In genomic region chr3:37245003-37245402, GRCh38 we compare ENCODE assay signal across 9 cellular contexts. TPM values are rescaled to one million over a fixed set of nuclear protein-coding genes. Genes with fewer than 3 reads are reported as not detected.
DNase-seq lines count a peak whose midpoint lies in the region; ATAC-seq and TF ChIP-seq lines count a peak whose summit lies in the region.
"Had no signal": no experiment of that assay in that cellular context is flagged by ENCODE, and none has a peak within 500 bp of the region (broad histone marks: within the 10 kb centered on the region; RNA-seq: fewer than 3 reads in every experiment).

No MANE protein-coding gene starts in this region.

- H3K27me3 ChIP-seq in fibroblast of lung (ENCODE audit: control insufficient read depth, insufficient read depth, low read length) (no peaks in the 10 kb centered on the region), rectal smooth muscle tissue (ENCODE audit: control insufficient read depth, insufficient read depth, low read length) (no peaks in the 10 kb centered on the region)

- H3K4me2 ChIP-seq in OCI-LY7 (ENCODE audit: low read length) (peak overlapping the region; percentile 97), fibroblast of lung (ENCODE audit: extremely low read depth, insufficient read depth, low read length) (peak overlapping the region; percentile 92)

- no TSS peak for BruUV-seq in OCI-LY7 (replicated peaks; lab: Mats Ljungman, UMichigan)

- no peak overlapping the region for H2AFZ ChIP-seq in OCI-LY7 (ENCODE audit: low read length)
- H2AFZ ChIP-seq in fibroblast of lung (ENCODE audit: low read length), result no peak overlapping the region

- DNase-seq in GM12864 (ENCODE audit: low read depth), result no peak
- no peak for DNase-seq in OCI-LY7 (ENCODE audit: low spot score)
- DNase-seq in fibroblast of lung (ENCODE audit: low read depth in 2 of 2), result no peak
- no peak for DNase-seq in stimulated activated CD4-positive, alpha-beta T cell treated with anti-CD3 and anti-CD28 coated beads, Interleukin-2, amount 100 ng/mL, for 24 hours
- no peak for DNase-seq in NCI-H226
- DNase-seq: midbrain; stimulated activated naive CD8-positive, alpha-beta T cell treated with anti-CD3 and anti-CD28 coated beads, Interleukin-15, Interleukin-2, amounts not matched to agents 100 U/mL and 50 U/mL, for 24 hours had no signal

- no peak for ATAC-seq in HG02678 (IDR thresholded peaks at IDR 0.05; ENCODE audit: unreplicated experiment)
- ATAC-seq: stimulated activated naive CD8-positive, alpha-beta T cell treated with anti-CD3 and anti-CD28 coated beads, Interleukin-15, Interleukin-2, amounts not matched to agents 100 U/mL and 50 U/mL, for 24 hours had no signal

- CTCF ChIA-PET in OCI-LY7 (lab: Charles Lee; ENCODE audit: unreplicated experiment), result no interaction called here

- no peaks in the 10 kb centered on the region for H3K9me2 ChIP-seq in OCI-LY7 (ENCODE audit: insufficient read depth, low read length)

- H3K36me3 ChIP-seq in OCI-LY7 (ENCODE audit: insufficient read depth, low read length) (peaks cover 6% of the 10 kb centered on the region; the same call in 1 of the 2 replicates), fibroblast of lung (ENCODE audit: control insufficient read depth, insufficient read depth, low read length) (no peaks in the 10 kb centered on the region), rectal smooth muscle tissue (ENCODE audit: control insufficient read depth, insufficient read depth, low read length) (no peaks in the 10 kb centered on the region)

- H3K9ac ChIP-seq in fibroblast of lung (ENCODE audit: insufficient read depth, low read length) (no peak overlapping the region), rectal smooth muscle tissue (ENCODE audit: low read length) (no peak overlapping the region)

- H3K4me1 ChIP-seq in OCI-LY7 (ENCODE audit: insufficient read depth, low read length, poor library complexity, severe bottlenecking) (peaks cover 22% of the 10 kb centered on the region), fibroblast of lung (ENCODE audit: control insufficient read depth, extremely low read depth, insufficient read depth, low read length) (peaks cover 2% of the 10 kb centered on the region), rectal smooth muscle tissue (ENCODE audit: control insufficient read depth, insufficient read depth, low read length) (peaks cover 15% of the 10 kb centered on the region)

- no peak for TF ChIP-seq CTCF in GM12864 (IDR thresholded peaks at IDR 0.05; ENCODE audit: low read depth, low read length, missing control alignments)
- no peak for TF ChIP-seq CTCF in OCI-LY7 (conservative IDR thresholded peaks at IDR 0.05; ENCODE audit: low read length)
- TF ChIP-seq CTCF in fibroblast of lung (conservative IDR thresholded peaks at IDR 0.05 in 1 of 2, IDR thresholded peaks at IDR 0.05 in 1 of 2; ENCODE audit: low read depth in 1 of 2, low read length in 2 of 2), result no peak

- H3K27ac ChIP-seq in OCI-LY7 (ENCODE audit: low read depth, low read length, poor library complexity, severe bottlenecking) (no peak overlapping the region), fibroblast of lung (ENCODE audit: insufficient read depth, low read length) (peak overlapping the region; percentile 98), rectal smooth muscle tissue (ENCODE audit: low read depth, low read length) (no peak overlapping the region)

- H3K9me3 ChIP-seq in OCI-LY7 (ENCODE audit: low read length) (no peaks in the 10 kb centered on the region), fibroblast of lung (ENCODE audit: control insufficient read depth, insufficient read depth, low read depth, low read length) (no peaks in the 10 kb centered on the region)

- H3K4me3 ChIP-seq in GM12864 (ENCODE audit: low read depth, low read length) (peak overlapping the region; percentile 98; the same call in 1 of the 2 replicates), OCI-LY7 (ENCODE audit: low read depth, low read length, poor library complexity, severe bottlenecking) (peak overlapping the region; percentile 91), fibroblast of lung (replicated peaks in 1 of 4; ENCODE audit: control extremely low read depth in 1 of 4, insufficient read depth in 1 of 4, low read depth in 3 of 4, low read length in 4 of 4) (peak overlapping the region in 3 of 4 experiments; percentile 96 to 98 (median 97)), rectal smooth muscle tissue (ENCODE audit: low read length) (peak overlapping the region; percentile 95)

- 0 out of 2 replicates have a peak, but pooled peaks cover 12% of the 10 kb centered on the region for H4K20me1 ChIP-seq in OCI-LY7 (ENCODE audit: insufficient read depth, low read length)
- H4K20me1 ChIP-seq in fibroblast of lung (ENCODE audit: control insufficient read depth, extremely low read depth, insufficient read depth, low read length), result peaks cover 2% of the 10 kb centered on the region

- intact Hi-C loops in OCI-LY7 (cut with micrococcal nuclease; ENCODE audit: unreplicated experiment), result no loop called here

- H3K79me2 ChIP-seq in OCI-LY7 (ENCODE audit: insufficient read depth, low read depth, low read length) (peaks cover 64% of the 10 kb centered on the region), fibroblast of lung (ENCODE audit: control insufficient read depth, insufficient read depth, low read length) (peaks cover 72% of the 10 kb centered on the region)

- POLR2A ChIA-PET in OCI-LY7 (lab: Charles Lee), result interaction anchor here (0.6 to 0.9 kb wide), 4 partner anchors 285 to 1521 kb away, joined by 3 to 5 read pairs (median 3); no protein-coding TSS in a partner anchor

RNA-seq across cellular contexts. Expression of gene GOLGA4, which starts 1.9 kb away (rescaled TPM):
- 21.5 and 33.0 TPM in 2 replicates for total RNA-seq in OCI-LY7 (2014; rRNA removed; shearing (Covaris generic))
- total RNA-seq in OCI-LY7 (2022) (33.0 and 33.9 TPM in 2 replicates), fibroblast of lung (73.4 and 95.1 TPM in 2 replicates)
- 35.9 and 48.0 TPM in 2 replicates for polyA plus RNA-seq in fibroblast of lung
- 37.5 and 47.9 TPM in 2 replicates for polyA plus RNA-seq in fibroblast of lung (2012)
- 10.5 and 12.5 TPM in 2 replicates for polyA minus RNA-seq in fibroblast of lung (ENCODE audit: low replicate concordance)
